Comparison of ENCODE assay signal across 14 cellular contexts in the genomic region with DNA sequence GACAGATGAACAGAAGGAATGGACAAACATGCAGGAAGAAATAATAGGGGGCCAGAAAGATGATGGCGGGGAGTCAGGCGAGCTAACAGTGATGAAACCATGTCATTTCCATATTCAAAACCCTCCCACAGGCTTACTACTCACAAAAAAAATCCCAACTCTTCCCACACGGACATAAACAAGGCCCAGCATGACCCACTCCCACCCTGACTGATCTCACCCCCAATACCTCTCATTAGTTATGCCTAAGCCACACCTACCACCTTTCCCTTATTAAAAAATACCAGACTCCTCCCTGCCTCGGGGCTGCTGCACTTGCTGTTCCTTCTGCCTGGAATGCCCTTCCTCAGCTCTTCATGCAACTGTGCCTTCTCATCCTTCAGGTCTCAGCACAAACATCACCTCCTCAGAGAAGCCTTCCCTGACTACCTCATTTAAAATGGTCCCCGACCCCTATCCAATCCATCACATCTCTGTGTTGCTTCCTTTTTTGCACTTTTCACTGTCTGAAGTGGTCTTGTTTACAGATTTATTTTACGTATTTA.
DNase-seq lines count a peak whose midpoint lies in the region; ATAC-seq and TF ChIP-seq lines count a peak whose summit lies in the region.
"Had no signal": no experiment of that assay in that cellular context is flagged by ENCODE, and none has a peak within 500 bp of the region (broad histone marks: within the 10 kb centered on the region; RNA-seq: fewer than 3 reads in every experiment).

No MANE protein-coding gene starts in this region.

- peaks cover 43% of the 10 kb centered on the region for H3K4me1 Mint-ChIP-seq in glutamatergic neuron (ENCODE audit: low read depth, unreplicated experiment)

- H3K27me3 Mint-ChIP-seq in glutamatergic neuron (ENCODE audit: unreplicated experiment) = peaks cover 18% of the 10 kb centered on the region

- H3K36me3 ChIP-seq in heart right ventricle = peaks cover 0 to 84% (median 0%) of the 10 kb centered on the region in 9 donors
- no peaks in the 10 kb centered on the region for H3K36me3 ChIP-seq in endocrine pancreas (ENCODE audit: control insufficient read depth, insufficient read depth, low read length)
- H3K36me3 ChIP-seq in osteoblast (ENCODE audit: insufficient read depth, low read length) = peaks cover 3% of the 10 kb centered on the region
- H3K36me3 ChIP-seq: MG63, right lobe of liver had no signal

- H3K27ac ChIP-seq in heart right ventricle (peak overlapping the region; percentile 1 to 81 (median 69)), right cardiac atrium (ENCODE audit: low read length) (no peak overlapping the region), osteoblast (ENCODE audit: low read depth, low read length) (peak overlapping the region; percentile 6)
- H3K27ac ChIP-seq: HL-60 had no signal

- no peaks in the 10 kb centered on the region for H3K79me2 ChIP-seq in osteoblast (ENCODE audit: insufficient read depth, low read length)

- H3K9me3 Mint-ChIP-seq in glutamatergic neuron (ENCODE audit: unreplicated experiment) = peaks cover 18% of the 10 kb centered on the region
- H3K9me3 Mint-ChIP-seq: activated T-cell treated with anti-CD3 and anti-CD28 coated beads, Interleukin-2, amount 50 U/mL, for 72 hours had no signal

- DNase-seq in heart right ventricle = no peak
- DNase-seq in right cardiac atrium = no peak
- DNase-seq in osteoblast (ENCODE audit: insufficient read length, low spot score, missing footprints) = peak; percentile 39
- no peak for DNase-seq in glutamatergic neuron
- DNase-seq in erythroblast (lab: John Stamatoyannopoulos, UW) = no peak
- no peak for DNase-seq in occipital lobe (lab: John Stamatoyannopoulos, UW)
- DNase-seq: activated CD4-positive, alpha-beta T cell treated with anti-CD3 and anti-CD28 coated beads for 48 hours; activated T-cell treated with anti-CD3 and anti-CD28 coated beads, Interleukin-2, amount 50 U/mL, for 72 hours; T-helper 1 cell had no signal

- no peak for ATAC-seq in heart right ventricle
- no peak for ATAC-seq in right cardiac atrium
- no peak for ATAC-seq in GM18519 (IDR thresholded peaks at IDR 0.05; ENCODE audit: low FRiP score, unreplicated experiment)
- ATAC-seq: activated T-cell treated with anti-CD3 and anti-CD28 coated beads, Interleukin-2, amount 50 U/mL, for 72 hours had no signal

- H3K4me2 ChIP-seq in osteoblast (ENCODE audit: insufficient read depth, low read length) = peak overlapping the region; percentile 74

- intact Hi-C loops in heart right ventricle (cut with DNase I) = loop anchor here in 4 of 10 donors (5.0 to 10.0 kb wide), 4 partner anchors 70 to 145 kb away; a partner anchor contains a TSS
- intact Hi-C loops in right cardiac atrium (cut with DNase I) = loop anchor here in 1 of 4 donors (10.0 kb wide), 1 partner anchor 133 kb away; no protein-coding TSS in a partner anchor

- H3K27me3 ChIP-seq in heart right ventricle (no peaks in the 10 kb centered on the region), right cardiac atrium (ENCODE audit: control insufficient read depth, insufficient read depth) (no peaks in the 10 kb centered on the region), endocrine pancreas (ENCODE audit: control insufficient read depth, insufficient read depth, low read length) (no peaks in the 10 kb centered on the region), osteoblast (ENCODE audit: insufficient read depth, low read length) (no peaks in the 10 kb centered on the region)
- H3K27me3 ChIP-seq: MG63, right lobe of liver had no signal

- TF ChIP-seq POLR2A in erythroblast (IDR thresholded peaks at IDR 0.05; ENCODE audit: low read length) = no peak

- no peak overlapping the region for H3K27ac Mint-ChIP-seq in glutamatergic neuron (ENCODE audit: unreplicated experiment)
- H3K27ac Mint-ChIP-seq: activated T-cell treated with anti-CD3 and anti-CD28 coated beads, Interleukin-2, amount 50 U/mL, for 72 hours had no signal

- H3K4me3 ChIP-seq in heart right ventricle (peak overlapping the region in 4 of 10 donors; percentile 20 to 25 (median 23)), right cardiac atrium (ENCODE audit: low read length) (no peak overlapping the region), endocrine pancreas (ENCODE audit: control insufficient read depth, insufficient read depth, low read length) (peak overlapping the region; percentile 23), osteoblast (ENCODE audit: insufficient read depth, low read length) (peak overlapping the region; percentile 22)
- H3K4me3 ChIP-seq: MG63, right lobe of liver had no signal

- H3K4me3 Mint-ChIP-seq in glutamatergic neuron (ENCODE audit: unreplicated experiment) = no peak overlapping the region
- H3K4me3 Mint-ChIP-seq: activated T-cell treated with anti-CD3 and anti-CD28 coated beads, Interleukin-2, amount 50 U/mL, for 72 hours had no signal

- H3K9ac ChIP-seq in endocrine pancreas (ENCODE audit: control insufficient read depth, insufficient read depth, low read length) = no peak overlapping the region

- H3K9me3 ChIP-seq in heart right ventricle (no peaks in the 10 kb centered on the region), right cardiac atrium (ENCODE audit: control insufficient read depth, low read length) (no peaks in the 10 kb centered on the region), endocrine pancreas (ENCODE audit: control insufficient read depth, low read length) (no peaks in the 10 kb centered on the region), osteoblast (ENCODE audit: low read depth, low read length) (no peaks in the 10 kb centered on the region)
- H3K9me3 ChIP-seq: MG63, right lobe of liver had no signal

- peak overlapping the region; percentile 54 for H2AFZ ChIP-seq in osteoblast (ENCODE audit: low read length)

- WGBS in heart right ventricle, 2 donors = 71% methylated on average over 6 of the region's 6 CpGs
- 69% methylated on average over 6 of the region's 6 CpGs for WGBS in right cardiac atrium

- H3K4me1 ChIP-seq in heart right ventricle (peaks cover 24 to 61% (median 52%) of the 10 kb centered on the region in 9 donors), right cardiac atrium (ENCODE audit: control insufficient read depth, insufficient read depth, low read length) (peaks cover 30% of the 10 kb centered on the region), endocrine pancreas (ENCODE audit: control insufficient read depth, insufficient read depth, low read length) (no peaks in the 10 kb centered on the region), osteoblast (ENCODE audit: insufficient read depth, low read length) (peaks cover 37% of the 10 kb centered on the region)

- no peaks in the 10 kb centered on the region for H4K20me1 ChIP-seq in osteoblast (ENCODE audit: insufficient read depth, low read length)

- peaks cover 5% of the 10 kb centered on the region for H3K36me3 Mint-ChIP-seq in glutamatergic neuron (ENCODE audit: unreplicated experiment)

- TF ChIP-seq CTCF in heart right ventricle (IDR thresholded peaks at IDR 0.05) (no peak), osteoblast (IDR thresholded peaks at IDR 0.05; ENCODE audit: extremely low read depth, low read depth, low read length) (no peak), glutamatergic neuron (IDR thresholded peaks at IDR 0.05; ENCODE audit: partially characterized antibody, unreplicated experiment) (no peak)
